27 cellular contexts compared by ENCODE assay signal in genomic region chr6:87972279-87972678, GRCh38.
"Had no signal": no experiment of that assay in that cellular context is flagged by ENCODE, and none has a peak within 500 bp of the region (broad histone marks: within the 10 kb centered on the region; RNA-seq: fewer than 3 reads in every experiment).

No MANE protein-coding gene starts in this region.

- H3K27ac Mint-ChIP-seq: stimulated activated effector memory CD8-positive, alpha-beta T cell treated with anti-CD3 and anti-CD28 coated beads, Interleukin-12 subunit alpha, Interleukin-12 subunit beta, amount 100 ng/mL, for 72 hours; stimulated activated memory B cell treated with anti-CD40 and anti-IgM and Interleukin-4, amounts not matched to agents 10 μg/mL and 1 μg/mL and 100 μg/mL, for 72 hours; stimulated activated naive CD8-positive, alpha-beta T cell treated with anti-CD3 and anti-CD28 coated beads, Interleukin-15, amount 100 ng/mL, for 72 hours; stimulated activated naive CD8-positive, alpha-beta T cell treated with anti-CD3 and anti-CD28 coated beads, Interleukin-15, Interleukin-2, amounts not matched to agents 100 ng/mL and 50 ng/mL, for 24 hours; type B pancreatic cell had no signal

- H3K4me3 Mint-ChIP-seq: stimulated activated effector memory CD8-positive, alpha-beta T cell treated with anti-CD3 and anti-CD28 coated beads, Interleukin-12 subunit alpha, Interleukin-12 subunit beta, amount 100 ng/mL, for 72 hours; stimulated activated memory B cell treated with anti-CD40 and anti-IgM and Interleukin-4, amounts not matched to agents 10 μg/mL and 1 μg/mL and 100 μg/mL, for 72 hours; stimulated activated naive CD8-positive, alpha-beta T cell treated with anti-CD3 and anti-CD28 coated beads, Interleukin-15, amount 100 ng/mL, for 72 hours; stimulated activated naive CD8-positive, alpha-beta T cell treated with anti-CD3 and anti-CD28 coated beads, Interleukin-15, Interleukin-2, amounts not matched to agents 100 ng/mL and 50 ng/mL, for 24 hours; type B pancreatic cell had no signal

- H3K4me1 ChIP-seq: testis, uterus had no signal

- ATAC-seq: stimulated activated effector memory CD8-positive, alpha-beta T cell treated with anti-CD3 and anti-CD28 coated beads, Interleukin-12 subunit alpha, Interleukin-12 subunit beta, amount 100 ng/mL, for 72 hours; stimulated activated memory B cell treated with anti-CD40 and anti-IgM and Interleukin-4, amounts not matched to agents 10 μg/mL and 1 μg/mL and 100 μg/mL, for 72 hours; stimulated activated naive CD8-positive, alpha-beta T cell treated with anti-CD3 and anti-CD28 coated beads, Interleukin-15, amount 100 ng/mL, for 72 hours; upper lobe of right lung had no signal

- H3K27ac ChIP-seq: stomach, suprapubic skin, testis, thoracic aorta, thyroid gland, tibial artery, tibial nerve, transverse colon, upper lobe of left lung, upper lobe of right lung, uterus, vagina had no signal

- H3K4me1 Mint-ChIP-seq: stimulated activated effector memory CD8-positive, alpha-beta T cell treated with anti-CD3 and anti-CD28 coated beads, Interleukin-12 subunit alpha, Interleukin-12 subunit beta, amount 100 ng/mL, for 72 hours; stimulated activated memory B cell treated with anti-CD40 and anti-IgM and Interleukin-4, amounts not matched to agents 10 μg/mL and 1 μg/mL and 100 μg/mL, for 72 hours; stimulated activated naive CD8-positive, alpha-beta T cell treated with anti-CD3 and anti-CD28 coated beads, Interleukin-15, amount 100 ng/mL, for 72 hours had no signal

- H3K9me3 Mint-ChIP-seq: stimulated activated effector memory CD8-positive, alpha-beta T cell treated with anti-CD3 and anti-CD28 coated beads, Interleukin-12 subunit alpha, Interleukin-12 subunit beta, amount 100 ng/mL, for 72 hours; stimulated activated naive CD8-positive, alpha-beta T cell treated with anti-CD3 and anti-CD28 coated beads, Interleukin-15, amount 100 ng/mL, for 72 hours; stimulated activated naive CD8-positive, alpha-beta T cell treated with anti-CD3 and anti-CD28 coated beads, Interleukin-15, Interleukin-2, amounts not matched to agents 100 ng/mL and 50 ng/mL, for 24 hours had no signal

- DNase-seq: stimulated activated CD4-positive, alpha-beta T cell treated with anti-CD3 and anti-CD28 coated beads, Interleukin-2, amount 100 ng/mL, for 24 hours; stimulated activated CD4-positive, alpha-beta T cell treated with anti-CD3 and anti-CD28 coated beads, Interleukin-2, amount 100 ng/mL, for 48 hours; stimulated activated CD4-positive, alpha-beta T cell treated with anti-CD3 and anti-CD28 coated beads, Interleukin-4, amount 100 ng/mL, for 1 hour; stimulated activated CD4-positive, alpha-beta T cell treated with anti-CD3 and anti-CD28 coated beads, Interleukin-4, amount 100 ng/mL, for 24 hours; stimulated activated CD4-positive, alpha-beta T cell treated with anti-CD3 and anti-CD28 coated beads, Interleukin-4, amount 100 ng/mL, for 4 hours; stimulated activated CD8-positive, alpha-beta memory T cell treated with anti-CD3 and anti-CD28 coated beads, Interleukin-4, amount 100 ng/mL, for 48 hours; stimulated activated naive CD4-positive, alpha-beta T cell; stimulated activated naive CD4-positive, alpha-beta T cell treated with Interleukin-2 at 50 U/mL for 16 hours; stimulated activated naive CD8-positive, alpha-beta T cell treated with anti-CD3 and anti-CD28 coated beads, Interleukin-15, amount 100 ng/mL, for 72 hours; stimulated activated naive CD8-positive, alpha-beta T cell treated with anti-CD3 and anti-CD28 coated beads, Interleukin-15, Interleukin-2, amounts not matched to agents 100 U/mL and 50 U/mL, for 24 hours; stomach; substantia nigra; testis; thyroid gland; tibial artery; transverse colon; upper lobe of left lung; upper lobe of right lung; uterus had no signal

- H3K27me3 Mint-ChIP-seq: stimulated activated memory B cell treated with anti-CD40 and anti-IgM and Interleukin-4, amounts not matched to agents 10 μg/mL and 1 μg/mL and 100 μg/mL, for 72 hours; type B pancreatic cell had no signal

- H3K27me3 ChIP-seq: testis, thyroid gland, tibial artery, tibial nerve, upper lobe of left lung, uterus, vagina had no signal

- H3K36me3 Mint-ChIP-seq: stimulated activated effector memory CD8-positive, alpha-beta T cell treated with anti-CD3 and anti-CD28 coated beads, Interleukin-12 subunit alpha, Interleukin-12 subunit beta, amount 100 ng/mL, for 72 hours; stimulated activated memory B cell treated with anti-CD40 and anti-IgM and Interleukin-4, amounts not matched to agents 10 μg/mL and 1 μg/mL and 100 μg/mL, for 72 hours; type B pancreatic cell had no signal

- H3K36me3 ChIP-seq: stomach, suprapubic skin, thoracic aorta, thyroid gland, tibial artery, tibial nerve, transverse colon, upper lobe of left lung, upper lobe of right lung, uterus, vagina had no signal

- H3K4me3 ChIP-seq: stomach, suprapubic skin, testis, thoracic aorta, thyroid gland, tibial artery, tibial nerve, transverse colon, upper lobe of left lung, upper lobe of right lung, uterus, vagina had no signal
